ENCODE assay signal across 13 cellular contexts in the genomic region with DNA sequence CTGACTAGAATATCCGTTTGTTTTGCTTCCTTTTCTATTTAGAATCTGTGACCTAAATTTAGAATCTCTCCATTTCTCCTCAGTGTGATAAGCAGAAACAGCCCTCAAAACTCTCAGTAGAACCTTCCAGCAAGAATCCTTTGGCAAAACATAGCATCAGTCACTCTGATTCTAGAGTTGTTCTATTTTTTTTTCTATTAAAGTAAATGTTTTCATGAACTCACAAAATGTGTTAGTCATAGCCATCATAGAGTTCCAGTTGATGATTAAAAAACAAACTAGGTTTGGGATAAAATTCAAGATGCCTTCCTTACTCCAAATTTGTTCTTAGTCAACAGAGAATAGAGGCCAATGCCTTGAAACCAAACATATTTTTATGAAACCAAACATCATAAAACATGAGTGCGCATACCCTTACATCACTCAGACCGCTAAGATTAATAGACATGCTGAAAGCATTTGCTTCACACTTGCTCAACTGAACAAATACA. TPM values are rescaled to one million over a fixed set of nuclear protein-coding genes. Genes with fewer than 3 reads are reported as not detected.
DNase-seq lines count a peak whose midpoint lies in the region; ATAC-seq and TF ChIP-seq lines count a peak whose summit lies in the region.
"Had no signal": no experiment of that assay in that cellular context is flagged by ENCODE, and none has a peak within 500 bp of the region (broad histone marks: within the 10 kb centered on the region; RNA-seq: fewer than 3 reads in every experiment).

No MANE protein-coding gene starts in this region.

- H3K36me3 Mint-ChIP-seq in stimulated activated naive CD8-positive, alpha-beta T cell treated with anti-CD3 and anti-CD28 coated beads, Interleukin-15, Interleukin-2, amounts not matched to agents 100 ng/mL and 50 ng/mL, for 24 hours (ENCODE audit: low read depth): no peaks in the 10 kb centered on the region
- no peaks in the 10 kb centered on the region for H3K36me3 Mint-ChIP-seq in naive thymus-derived CD8-positive, alpha-beta T cell

- H3K27me3 ChIP-seq in esophagus muscularis mucosa: no peaks in the 10 kb centered on the region

- no peak for TF ChIP-seq CTCF in esophagus muscularis mucosa (IDR thresholded peaks at IDR 0.05)

- POLR2A ChIA-PET in naive thymus-derived CD8-positive, alpha-beta T cell (lab: Charles Lee): no interaction called here

- peak overlapping the region; percentile 55 to 77 (median 66) for H3K27ac ChIP-seq in esophagus muscularis mucosa (replicated peaks in 1 of 4)
- H3K27ac ChIP-seq: PC-9 had no signal

- H3K4me3 Mint-ChIP-seq in stimulated activated naive CD8-positive, alpha-beta T cell treated with anti-CD3 and anti-CD28 coated beads, Interleukin-15, Interleukin-2, amounts not matched to agents 100 ng/mL and 50 ng/mL, for 24 hours: no peak overlapping the region
- H3K4me3 Mint-ChIP-seq in naive thymus-derived CD8-positive, alpha-beta T cell: peak overlapping the region in 3 of 10 donors; percentile 5 to 63 (median 10)

- intact Hi-C loops in esophagus muscularis mucosa (cut with DNase I): no loop called here

- H3K4me3 ChIP-seq in esophagus muscularis mucosa: no peak overlapping the region
- H3K4me3 ChIP-seq: PC-9 had no signal

- no peak for TF ChIP-seq EP300 in esophagus muscularis mucosa (IDR thresholded peaks at IDR 0.05)

- peaks cover 57% of the 10 kb centered on the region for H3K4me1 Mint-ChIP-seq in stimulated activated naive CD8-positive, alpha-beta T cell treated with anti-CD3 and anti-CD28 coated beads, Interleukin-15, Interleukin-2, amounts not matched to agents 100 ng/mL and 50 ng/mL, for 24 hours (ENCODE audit: low read depth)
- H3K4me1 Mint-ChIP-seq in naive thymus-derived CD8-positive, alpha-beta T cell: peaks cover 29 to 73% (median 51%) of the 10 kb centered on the region in 4 donors

- TF ChIP-seq POLR2A in esophagus muscularis mucosa (IDR thresholded peaks at IDR 0.05; ENCODE audit: low read depth): no peak

- 33% methylated on average over 3 of the region's 3 CpGs for WGBS in esophagus muscularis mucosa

- H3K9me3 ChIP-seq in esophagus muscularis mucosa: no peaks in the 10 kb centered on the region

- H3K36me3 ChIP-seq in esophagus muscularis mucosa: no peaks in the 10 kb centered on the region

- H3K27me3 Mint-ChIP-seq in stimulated activated naive CD8-positive, alpha-beta T cell treated with anti-CD3 and anti-CD28 coated beads, Interleukin-15, Interleukin-2, amounts not matched to agents 100 ng/mL and 50 ng/mL, for 24 hours: no peaks in the 10 kb centered on the region
- H3K27me3 Mint-ChIP-seq in naive thymus-derived CD8-positive, alpha-beta T cell: no peaks in the 10 kb centered on the region

- no peak for DNase-seq in stimulated activated naive CD8-positive, alpha-beta T cell treated with anti-CD3 and anti-CD28 coated beads, Interleukin-15, Interleukin-2, amounts not matched to agents 100 U/mL and 50 U/mL, for 24 hours
- DNase-seq in esophagus muscularis mucosa (ENCODE audit: extremely low spot score) (peak; percentile 60), GDM1 (lab: John Stamatoyannopoulos, UW) (no peak), NCI-H748 treated with DMSO at 0.1 percent for 48 hours (lab: John Stamatoyannopoulos, UW) (no peak), retina (no peak)
- DNase-seq in naive thymus-derived CD8-positive, alpha-beta T cell: no peak
- DNase-seq in activated CD4-positive, alpha-beta T cell treated with anti-CD3 and anti-CD28 coated beads for 4 hours: no peak
- DNase-seq: activated CD4-positive, CD25-positive, alpha-beta regulatory T cell; activated gamma-delta T cell; C1 segment of cervical spinal cord; PC-9 had no signal

- peak overlapping the region; percentile 12 for H3K27ac Mint-ChIP-seq in stimulated activated naive CD8-positive, alpha-beta T cell treated with anti-CD3 and anti-CD28 coated beads, Interleukin-15, Interleukin-2, amounts not matched to agents 100 ng/mL and 50 ng/mL, for 24 hours
- peak overlapping the region in 6 of 10 donors; percentile 25 to 85 (median 58) for H3K27ac Mint-ChIP-seq in naive thymus-derived CD8-positive, alpha-beta T cell

- peaks cover 3 to 80% (median 65%) of the 10 kb centered on the region in 4 donors for H3K4me1 ChIP-seq in esophagus muscularis mucosa

- ATAC-seq in stimulated activated naive CD8-positive, alpha-beta T cell treated with anti-CD3 and anti-CD28 coated beads, Interleukin-15, Interleukin-2, amounts not matched to agents 100 U/mL and 50 U/mL, for 24 hours: no peak
- no peak for ATAC-seq in naive thymus-derived CD8-positive, alpha-beta T cell
- ATAC-seq: left lobe of liver had no signal

- no peaks in the 10 kb centered on the region for H3K9me3 Mint-ChIP-seq in stimulated activated naive CD8-positive, alpha-beta T cell treated with anti-CD3 and anti-CD28 coated beads, Interleukin-15, Interleukin-2, amounts not matched to agents 100 ng/mL and 50 ng/mL, for 24 hours
- H3K9me3 Mint-ChIP-seq in naive thymus-derived CD8-positive, alpha-beta T cell: peaks cover 0 to 4% (median 0%) of the 10 kb centered on the region in 9 donors

RNA-seq across cellular contexts. Expression of a gene that starts 13.2 kb away (rescaled TPM):
- 10 to 100 TPM; 15.7 to 41.9 (median 26.0) TPM for total RNA-seq in esophagus muscularis mucosa
- not detected for total RNA-seq in naive thymus-derived CD8-positive, alpha-beta T cell
- under 1 TPM in 1 of 3 donors, not detected in 2; 0.07 TPM for polyA plus RNA-seq in naive thymus-derived CD8-positive, alpha-beta T cell
- total RNA-seq: PC-9 had no signal

RNA-seq across cellular contexts. Expression of a gene that starts 55.0 kb away (rescaled TPM):
- total RNA-seq in esophagus muscularis mucosa: 10 to 100 TPM; 23.0 to 59.7 (median 45.0) TPM
- not detected for total RNA-seq in naive thymus-derived CD8-positive, alpha-beta T cell
- polyA plus RNA-seq in naive thymus-derived CD8-positive, alpha-beta T cell: not detected

Comparison
In these comparisons a context has a peak if more than half of its experiments do, and no peak if none do; other contexts are left out.
1. RNA of a gene that starts 13.2 kb away (total RNA-seq): 15.7 to 41.9 TPM in esophagus muscularis mucosa; not detected in naive thymus-derived CD8-positive, alpha-beta T cell; every median in the first group is over 10 times any median in the second.
2. RNA of a gene that starts 55.0 kb away (total RNA-seq): 23.0 to 59.7 TPM in esophagus muscularis mucosa; not detected in naive thymus-derived CD8-positive, alpha-beta T cell; every median in the first group is over 10 times any median in the second.